ENCODE assay signal across 1 cellular context in genomic region chr17:82772026-82772425, GRCh38.
TF ChIP-seq lines count a peak whose summit lies in the region.

No MANE protein-coding gene starts in this region.

TF ChIP-seq in HepG2, 621 proteins besides CTCF, POLR2A, EP300 and RAD21 (continued from another document):
- TF ChIP-seq ZNF770 (CRISPR knock-in tag; IDR thresholded peaks at IDR 0.05) (no peak), ZNF30 (CRISPR knock-in tag; IDR thresholded peaks at IDR 0.05) (no peak), ZNF674 (CRISPR knock-in tag; IDR thresholded peaks at IDR 0.05; ENCODE audit: low read depth) (no peak), KLF12 (CRISPR knock-in tag; IDR thresholded peaks at IDR 0.05; ENCODE audit: borderline replicate concordance) (no peak), KLF16 (CRISPR knock-in tag; IDR thresholded peaks at IDR 0.05) (0 out of 4 replicates have a peak, but pooled peaks of 1 of the 2 experiments have one; percentile 64), ZFP36 (IDR thresholded peaks at IDR 0.05; ENCODE audit: borderline replicate concordance, low read depth, low read length, partially characterized antibody) (no peak), MTA3 (CRISPR knock-in tag; IDR thresholded peaks at IDR 0.05) (no peak), RFX5 (IDR thresholded peaks at IDR 0.05; ENCODE audit: low read depth, low read length) (no peak), CEBPB (IDR thresholded peaks at IDR 0.05; ENCODE audit: borderline replicate concordance, low read depth, low read length) (peak; percentile 57; the same call in 1 of the 2 replicates), FOXA3 (CRISPR knock-in tag; IDR thresholded peaks at IDR 0.05) (peak; percentile 94), HNF1B (CRISPR knock-in tag; IDR thresholded peaks at IDR 0.05) (no peak), ZNF75D (CRISPR knock-in tag; IDR thresholded peaks at IDR 0.05; ENCODE audit: borderline replicate concordance) (no peak), TRIM24 (CRISPR knock-in tag; IDR thresholded peaks at IDR 0.05) (no peak), ZBTB26 (CRISPR knock-in tag; IDR thresholded peaks at IDR 0.05; ENCODE audit: borderline replicate concordance) (no peak), FOSL2 (CRISPR knock-in tag; IDR thresholded peaks at IDR 0.05) (0 out of 2 replicates have a peak, but pooled peaks have one; percentile 10)
- TF ChIP-seq, protein P1, sequence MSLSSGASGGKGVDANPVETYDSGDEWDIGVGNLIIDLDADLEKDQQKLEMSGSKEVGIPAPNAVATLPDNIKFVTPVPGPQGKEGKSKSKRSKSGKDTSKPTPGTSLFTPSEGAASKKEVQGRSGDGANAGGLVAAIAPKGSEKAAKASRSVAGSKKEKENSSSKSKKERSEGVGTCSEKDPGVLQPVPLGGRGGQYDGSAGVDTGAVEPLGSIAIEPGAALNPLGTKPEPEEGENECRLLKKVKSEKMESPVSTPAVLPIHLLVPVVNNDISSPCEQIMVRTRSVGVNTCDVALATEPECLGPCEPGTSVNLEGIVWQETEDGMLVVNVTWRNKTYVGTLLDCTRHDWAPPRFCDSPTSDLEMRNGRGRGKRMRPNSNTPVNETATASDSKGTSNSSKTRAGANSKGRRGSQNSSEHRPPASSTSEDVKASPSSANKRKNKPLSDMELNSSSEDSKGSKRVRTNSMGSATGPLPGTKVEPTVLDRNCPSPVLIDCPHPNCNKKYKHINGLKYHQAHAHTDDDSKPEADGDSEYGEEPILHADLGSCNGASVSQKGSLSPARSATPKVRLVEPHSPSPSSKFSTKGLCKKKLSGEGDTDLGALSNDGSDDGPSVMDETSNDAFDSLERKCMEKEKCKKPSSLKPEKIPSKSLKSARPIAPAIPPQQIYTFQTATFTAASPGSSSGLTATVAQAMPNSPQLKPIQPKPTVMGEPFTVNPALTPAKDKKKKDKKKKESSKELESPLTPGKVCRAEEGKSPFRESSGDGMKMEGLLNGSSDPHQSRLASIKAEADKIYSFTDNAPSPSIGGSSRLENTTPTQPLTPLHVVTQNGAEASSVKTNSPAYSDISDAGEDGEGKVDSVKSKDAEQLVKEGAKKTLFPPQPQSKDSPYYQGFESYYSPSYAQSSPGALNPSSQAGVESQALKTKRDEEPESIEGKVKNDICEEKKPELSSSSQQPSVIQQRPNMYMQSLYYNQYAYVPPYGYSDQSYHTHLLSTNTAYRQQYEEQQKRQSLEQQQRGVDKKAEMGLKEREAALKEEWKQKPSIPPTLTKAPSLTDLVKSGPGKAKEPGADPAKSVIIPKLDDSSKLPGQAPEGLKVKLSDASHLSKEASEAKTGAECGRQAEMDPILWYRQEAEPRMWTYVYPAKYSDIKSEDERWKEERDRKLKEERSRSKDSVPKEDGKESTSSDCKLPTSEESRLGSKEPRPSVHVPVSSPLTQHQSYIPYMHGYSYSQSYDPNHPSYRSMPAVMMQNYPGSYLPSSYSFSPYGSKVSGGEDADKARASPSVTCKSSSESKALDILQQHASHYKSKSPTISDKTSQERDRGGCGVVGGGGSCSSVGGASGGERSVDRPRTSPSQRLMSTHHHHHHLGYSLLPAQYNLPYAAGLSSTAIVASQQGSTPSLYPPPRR (CRISPR knock-in tag; IDR thresholded peaks at IDR 0.05; ENCODE audit: borderline replicate concordance): no peak
- TF ChIP-seq, protein P2, sequence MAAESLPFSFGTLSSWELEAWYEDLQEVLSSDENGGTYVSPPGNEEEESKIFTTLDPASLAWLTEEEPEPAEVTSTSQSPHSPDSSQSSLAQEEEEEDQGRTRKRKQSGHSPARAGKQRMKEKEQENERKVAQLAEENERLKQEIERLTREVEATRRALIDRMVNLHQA (CRISPR knock-in tag; IDR thresholded peaks at IDR 0.05): no peak
